In the genomic region with DNA sequence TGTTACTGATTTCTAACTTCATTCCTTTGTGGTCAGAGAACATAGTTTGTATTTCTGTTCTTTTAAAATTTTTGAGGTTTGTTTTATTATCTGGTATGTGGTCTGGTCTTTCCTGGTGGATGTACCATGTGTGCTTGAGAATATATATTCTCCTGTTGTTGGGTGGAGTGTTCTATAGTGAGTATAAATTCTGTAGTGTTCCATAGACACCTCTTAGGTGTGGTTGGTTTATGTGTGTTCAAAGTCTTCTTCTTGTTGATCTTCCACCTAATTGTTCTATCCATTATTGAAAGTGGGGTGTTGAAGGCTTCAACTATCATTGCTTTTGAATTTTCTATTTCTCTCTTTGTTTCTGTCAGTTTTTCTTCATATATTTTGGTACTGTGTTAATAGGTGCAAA, we compare ENCODE assay signal across 1 cellular context.
TF ChIP-seq lines count a peak whose summit lies in the region.

No MANE protein-coding gene starts in this region.

TF ChIP-seq in endothelial cell of umbilical vein, 7 proteins besides CTCF, POLR2A, EP300 and RAD21:
- no peak for TF ChIP-seq JUN (IDR thresholded peaks at IDR 0.05; ENCODE audit: borderline replicate concordance, insufficient read depth, insufficient read length, low read depth)
- no peak for TF ChIP-seq MYC (IDR thresholded peaks at IDR 0.05; ENCODE audit: low read depth, low read length)
- no peak for TF ChIP-seq GATA2 (IDR thresholded peaks at IDR 0.05; ENCODE audit: insufficient read depth, insufficient read length, low read depth, low read length)
- no peak for TF ChIP-seq FOS (IDR thresholded peaks at IDR 0.05; ENCODE audit: borderline replicate concordance, insufficient read depth, low read length)
- TF ChIP-seq POLR2AphosphoS5 (IDR thresholded peaks at IDR 0.05; ENCODE audit: insufficient read depth, low read depth, low read length) = no peak
- no peak for TF ChIP-seq MAX (IDR thresholded peaks at IDR 0.05; ENCODE audit: insufficient read depth, insufficient read length)
- TF ChIP-seq EZH2 (IDR thresholded peaks at IDR 0.05; ENCODE audit: borderline replicate concordance, low read depth, low read length, severe bottlenecking) = no peak
